Comparison of ENCODE assay signal across 25 cellular contexts in genomic region chr13:85191996-85192395, GRCh38.
"Had no signal": no experiment of that assay in that cellular context is flagged by ENCODE, and none has a peak within 500 bp of the region (broad histone marks: within the 10 kb centered on the region; RNA-seq: fewer than 3 reads in every experiment).

No MANE protein-coding gene starts in this region.

- H3K27ac ChIP-seq: left ventricle myocardium inferior, neural progenitor cell, neutrophil, right atrium auricular region, right lobe of liver, stomach, testis, thyroid gland, transverse colon, upper lobe of left lung had no signal

- H3K4me1 ChIP-seq: left ventricle myocardium inferior, neural progenitor cell, right atrium auricular region, right lobe of liver, stomach, testis, transverse colon, upper lobe of left lung had no signal

- DNase-seq: hypothalamus; immature natural killer cell; left ventricle myocardium inferior; mesendoderm; naive B cell; natural killer cell; nephron progenitor cell; occipital lobe; right lobe of liver; stimulated activated CD4-positive, alpha-beta T cell treated with anti-CD3 and anti-CD28 coated beads, Interleukin-12 subunit alpha, Interleukin-12 subunit beta, amount 100 ng/mL, for 4 hours; stimulated activated CD4-positive, alpha-beta T cell treated with anti-CD3 and anti-CD28 coated beads, Interleukin-15, amount 100 ng/mL, for 24 hours; stimulated activated CD4-positive, alpha-beta T cell treated with anti-CD3 and anti-CD28 coated beads, Interleukin-2, amount 100 ng/mL, for 24 hours; stimulated activated CD4-positive, alpha-beta T cell treated with anti-CD3 and anti-CD28 coated beads, Interleukin-4, amount 100 ng/mL, for 1 hour; stimulated activated naive B cell treated with anti-CD40 and anti-IgM and Interleukin-4, amounts not matched to agents 10 μg/mL and 1 μg/mL and 100 μg/mL, for 72 hours; stimulated activated naive CD8-positive, alpha-beta T cell treated with anti-CD3 and anti-CD28 coated beads, Interleukin-15, Interleukin-2, amounts not matched to agents 100 U/mL and 50 U/mL, for 24 hours; stomach; testis; thyroid gland; transverse colon; upper lobe of left lung had no signal

- H3K36me3 ChIP-seq: left ventricle myocardium inferior, neural progenitor cell, neutrophil, right atrium auricular region, right lobe of liver, stomach, thyroid gland, transverse colon, upper lobe of left lung had no signal

- FAIRE-seq: islet of Langerhans had no signal

- H3K9me3 ChIP-seq: neutrophil, right atrium auricular region, right lobe of liver, stomach, testis, thyroid gland, transverse colon had no signal

- H3K4me3 ChIP-seq: left ventricle myocardium inferior, lung, neural progenitor cell, right atrium auricular region, right lobe of liver, stomach, testis, thyroid gland, transverse colon, upper lobe of left lung had no signal

- H3K27me3 ChIP-seq: neural progenitor cell, neutrophil, right atrium auricular region, right lobe of liver, stomach, testis, thyroid gland, transverse colon, upper lobe of left lung had no signal

- ATAC-seq: natural killer cell; right lobe of liver; stimulated activated naive B cell treated with anti-CD40 and anti-IgM and Interleukin-4, amounts not matched to agents 10 μg/mL and 1 μg/mL and 100 μg/mL, for 72 hours; stimulated activated naive CD8-positive, alpha-beta T cell treated with anti-CD3 and anti-CD28 coated beads, Interleukin-15, Interleukin-2, amounts not matched to agents 100 U/mL and 50 U/mL, for 24 hours had no signal
